30 cellular contexts compared by ENCODE assay signal in the genomic region with DNA sequence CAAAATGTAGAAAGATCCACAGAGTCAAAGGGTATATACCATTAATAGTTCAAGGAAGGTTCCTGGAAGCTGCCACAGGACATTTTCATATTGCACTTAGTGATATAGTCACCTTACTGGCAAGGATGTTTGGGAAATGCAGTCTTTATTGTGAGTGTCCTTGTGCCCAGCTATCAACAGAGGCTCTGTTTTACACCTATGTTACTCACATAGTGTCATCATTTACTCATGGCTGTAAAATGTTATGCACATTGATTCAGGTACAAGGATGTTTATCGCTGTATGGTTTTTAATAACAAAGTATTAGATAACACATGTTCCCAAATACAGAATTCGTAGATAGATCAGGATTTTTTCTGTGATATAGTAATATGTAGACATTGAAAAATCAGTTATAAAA. TPM values are rescaled to one million over a fixed set of nuclear protein-coding genes. Genes with fewer than 3 reads are reported as not detected.
"Had no signal": no experiment of that assay in that cellular context is flagged by ENCODE, and none has a peak within 500 bp of the region (broad histone marks: within the 10 kb centered on the region; RNA-seq: fewer than 3 reads in every experiment).

No MANE protein-coding gene starts in this region.

- ATAC-seq: left colon; left lung; lower lobe of right lung; mucosa of descending colon; naive thymus-derived CD4-positive, alpha-beta T cell; natural killer cell treated with Interleukin-12 subunit alpha and Interleukin-12 subunit beta and Interleukin-15 and Interleukin-18, amount 100 ng/mL, for 72 hours; right lobe of liver; stimulated activated naive B cell treated with anti-CD40 and anti-IgM and Interleukin-4, amounts not matched to agents 10 μg/mL and 1 μg/mL and 100 μg/mL, for 72 hours; stimulated activated naive CD8-positive, alpha-beta T cell treated with anti-CD3 and anti-CD28 coated beads, Interleukin-15, Interleukin-2, amounts not matched to agents 100 U/mL and 50 U/mL, for 24 hours had no signal

- H3K4me3 ChIP-seq: hepatocyte, left lung, lower lobe of right lung, mucosa of descending colon, ovary, right atrium auricular region, right lobe of liver, stomach, testis, thyroid gland, transverse colon, upper lobe of left lung had no signal

- DNase-seq: islet precursor cell; kidney glomerular epithelial cell; left colon; left lung; lower lobe of right lung; midbrain; mucosa of descending colon; naive thymus-derived CD4-positive, alpha-beta T cell; ovary; right lobe of liver; stimulated activated CD4-positive, alpha-beta T cell treated with anti-CD3 and anti-CD28 coated beads, Interleukin-12 subunit alpha, Interleukin-12 subunit beta, amount 100 ng/mL, for 4 hours; stimulated activated CD4-positive, alpha-beta T cell treated with anti-CD3 and anti-CD28 coated beads, Interleukin-15, amount 100 ng/mL, for 24 hours; stimulated activated CD4-positive, alpha-beta T cell treated with anti-CD3 and anti-CD28 coated beads, Interleukin-2, amount 100 ng/mL, for 24 hours; stimulated activated CD4-positive, alpha-beta T cell treated with anti-CD3 and anti-CD28 coated beads, Interleukin-4, amount 100 ng/mL, for 1 hour; stimulated activated naive B cell treated with anti-CD40 and anti-IgM and Interleukin-4, amounts not matched to agents 10 μg/mL and 1 μg/mL and 100 μg/mL, for 72 hours; stimulated activated naive CD8-positive, alpha-beta T cell treated with anti-CD3 and anti-CD28 coated beads, Interleukin-15, Interleukin-2, amounts not matched to agents 100 U/mL and 50 U/mL, for 24 hours; stomach; testis; thyroid gland; transverse colon; upper lobe of left lung had no signal

- H2AFZ ChIP-seq: hepatocyte had no signal

- H3K27me3 Mint-ChIP-seq: natural killer cell treated with Interleukin-12 subunit alpha and Interleukin-12 subunit beta and Interleukin-15 and Interleukin-18, amount 100 ng/mL, for 72 hours; progenitor cell of endocrine pancreas; stimulated activated naive B cell treated with anti-CD40 and anti-IgM and Interleukin-4, amounts not matched to agents 10 μg/mL and 1 μg/mL and 100 μg/mL, for 72 hours had no signal

- H3K36me3 Mint-ChIP-seq: naive thymus-derived CD4-positive, alpha-beta T cell; natural killer cell treated with Interleukin-12 subunit alpha and Interleukin-12 subunit beta and Interleukin-15 and Interleukin-18, amount 100 ng/mL, for 72 hours; stimulated activated naive B cell treated with anti-CD40 and anti-IgM and Interleukin-4, amounts not matched to agents 10 μg/mL and 1 μg/mL and 100 μg/mL, for 72 hours had no signal

- H3K36me3 ChIP-seq: left lung, lower lobe of right lung, ovary, right atrium auricular region, right lobe of liver, stomach, thyroid gland, transverse colon, upper lobe of left lung had no signal

- H3K27ac ChIP-seq: hepatocyte, left lung, lower lobe of right lung, ovary, right atrium auricular region, right lobe of liver, stomach, testis, thyroid gland, transverse colon, upper lobe of left lung had no signal

- H3K79me2 ChIP-seq: hepatocyte had no signal

- H3K9me3 ChIP-seq: lower lobe of right lung, mucosa of descending colon, ovary, right atrium auricular region, right lobe of liver, stomach, testis, thyroid gland, transverse colon, upper lobe of left lung had no signal

- H3K4me2 ChIP-seq: hepatocyte had no signal

- H3K27ac Mint-ChIP-seq: naive thymus-derived CD4-positive, alpha-beta T cell; natural killer cell treated with Interleukin-12 subunit alpha and Interleukin-12 subunit beta and Interleukin-15 and Interleukin-18, amount 100 ng/mL, for 72 hours; progenitor cell of endocrine pancreas; stimulated activated naive B cell treated with anti-CD40 and anti-IgM and Interleukin-4, amounts not matched to agents 10 μg/mL and 1 μg/mL and 100 μg/mL, for 72 hours had no signal

- H3K4me3 Mint-ChIP-seq: naive thymus-derived CD4-positive, alpha-beta T cell; natural killer cell treated with Interleukin-12 subunit alpha and Interleukin-12 subunit beta and Interleukin-15 and Interleukin-18, amount 100 ng/mL, for 72 hours; stimulated activated naive B cell treated with anti-CD40 and anti-IgM and Interleukin-4, amounts not matched to agents 10 μg/mL and 1 μg/mL and 100 μg/mL, for 72 hours had no signal

- H3K9me3 Mint-ChIP-seq: naive thymus-derived CD4-positive, alpha-beta T cell; natural killer cell treated with Interleukin-12 subunit alpha and Interleukin-12 subunit beta and Interleukin-15 and Interleukin-18, amount 100 ng/mL, for 72 hours had no signal

- H3K27me3 ChIP-seq: hepatocyte, left lung, ovary, right atrium auricular region, right lobe of liver, stomach, testis, thyroid gland, transverse colon, upper lobe of left lung had no signal

- H3K4me1 ChIP-seq: left lung, lower lobe of right lung, right lobe of liver, stomach, testis, thyroid gland, transverse colon, upper lobe of left lung had no signal

- H3K4me1 Mint-ChIP-seq: naive thymus-derived CD4-positive, alpha-beta T cell had no signal

RNA-seq across cellular contexts. Expression of a gene that starts 50.9 kb away (rescaled TPM):
- total RNA-seq: left colon; lower lobe of right lung; mesenteric fat pad; naive thymus-derived CD4-positive, alpha-beta T cell; natural killer cell treated with Interleukin-12 subunit alpha and Interleukin-12 subunit beta and Interleukin-15 and Interleukin-18, amount 100 ng/mL, for 72 hours; omental fat pad; progenitor cell of endocrine pancreas; right atrium auricular region; skeletal muscle tissue; transverse colon; upper lobe of left lung had no signal
- polyA plus RNA-seq: naive thymus-derived CD4-positive, alpha-beta T cell; neural cell; stomach; urinary bladder had no signal
